In genomic region chr10:124520553-124521428, GRCh38 we compare ENCODE assay signal across 2 cellular contexts.
TF ChIP-seq lines count a peak whose summit lies in the region.

No MANE protein-coding gene starts in this region.

TF ChIP-seq in HCT116, 20 proteins besides CTCF, POLR2A, EP300 and RAD21:
- no peak for TF ChIP-seq SP1 (IDR thresholded peaks at IDR 0.05; ENCODE audit: low read depth)
- no peak for TF ChIP-seq CEBPB (IDR thresholded peaks at IDR 0.05; ENCODE audit: low read depth)
- no peak for TF ChIP-seq ZNF274 (IDR thresholded peaks at IDR 0.05; ENCODE audit: low read depth, low read length)
- no peak for TF ChIP-seq POLR2AphosphoS5 (IDR thresholded peaks at IDR 0.05; ENCODE audit: low read depth, low read length)
- no peak for TF ChIP-seq SIN3A (IDR thresholded peaks at IDR 0.05; ENCODE audit: low read depth)
- no peak for TF ChIP-seq JUND (IDR thresholded peaks at IDR 0.05)
- no peak for TF ChIP-seq ZBTB33 (IDR thresholded peaks at IDR 0.05; ENCODE audit: extremely low read depth, insufficient replicate concordance, low read length)
- no peak for TF ChIP-seq CBX3 (IDR thresholded peaks at IDR 0.05; ENCODE audit: low read depth)

TF ChIP-seq in H1, 55 proteins besides CTCF, POLR2A, EP300 and RAD21:
- no peak for TF ChIP-seq SAP30 (IDR thresholded peaks at IDR 0.05; ENCODE audit: insufficient read depth, insufficient replicate concordance, low read length)
- no peak for TF ChIP-seq SUZ12 (IDR thresholded peaks at IDR 0.05; ENCODE audit: low read length)
- no peak for TF ChIP-seq POU5F1 (IDR thresholded peaks at IDR 0.05; ENCODE audit: low read depth, low read length)
- no peak for TF ChIP-seq PHF8 (conservative IDR thresholded peaks at IDR 0.05; ENCODE audit: low read depth, low read length)
- no peak for TF ChIP-seq CTBP2 (IDR thresholded peaks at IDR 0.05; ENCODE audit: borderline replicate concordance, insufficient read depth, insufficient read length, low read length)
- TF ChIP-seq CHD1 (IDR thresholded peaks at IDR 0.05; ENCODE audit: low read depth, low read length), result no peak
- TF ChIP-seq SP1 (IDR thresholded peaks at IDR 0.05; ENCODE audit: low read depth, low read length), result no peak
- TF ChIP-seq TAF1 (IDR thresholded peaks at IDR 0.05; ENCODE audit: low read depth, low read length), result no peak
- TF ChIP-seq E2F6 (IDR thresholded peaks at IDR 0.05), result no peak
- TF ChIP-seq RFX5 (IDR thresholded peaks at IDR 0.05; ENCODE audit: borderline replicate concordance, low read depth, low read length), result no peak
- TF ChIP-seq BRCA1 (IDR thresholded peaks at IDR 0.05; ENCODE audit: low read depth, low read length), result no peak
- no peak for TF ChIP-seq TAF7 (optimal IDR thresholded peaks at IDR 0.05; ENCODE audit: borderline replicate concordance, low read depth, low read length)
- TF ChIP-seq SIN3A (conservative IDR thresholded peaks at IDR 0.05 in 1 of 2, IDR thresholded peaks at IDR 0.05 in 1 of 2; ENCODE audit: low read depth in 1 of 2, low read length in 2 of 2), result no peak
